15 cellular contexts compared by ENCODE assay signal in genomic region chr11:63879598-63879997, GRCh38. TPM values are rescaled to one million over a fixed set of nuclear protein-coding genes. Genes with fewer than 3 reads are reported as not detected.
A peak's percentile ranks its signal among the peaks of the same experiment; 100 is the strongest.
DNase-seq lines count a peak whose midpoint lies in the region; ATAC-seq and TF ChIP-seq lines count a peak whose summit lies in the region.
"Had no signal": no experiment of that assay in that cellular context is flagged by ENCODE, and none has a peak within 500 bp of the region (broad histone marks: within the 10 kb centered on the region; RNA-seq: fewer than 3 reads in every experiment).

No MANE protein-coding gene starts in this region.

- H3K4me3 ChIP-seq in ACC112 (ENCODE audit: low read depth, low read length) (no peak overlapping the region; the same call in 1 of the 2 replicates), IMR-90 (ENCODE audit: insufficient read depth, low read depth, low read length) (no peak overlapping the region), ectodermal cell (ENCODE audit: insufficient read depth, low read depth, low read length) (no peak overlapping the region), suprapubic skin (no peak overlapping the region)
- H3K4me3 ChIP-seq: BLaER1, HAP-1 had no signal

- peak overlapping the region; percentile 49 for H3K14ac ChIP-seq in IMR-90 (replicated peaks; ENCODE audit: low read depth, low read length)

- H3K27ac ChIP-seq in ACC112 (ENCODE audit: low read depth, low read length): peak overlapping the region; percentile 20
- no peak overlapping the region for H3K27ac ChIP-seq in IMR-90 (ENCODE audit: insufficient read depth, low read length)
- peak overlapping the region; percentile 11 for H3K27ac ChIP-seq in ectodermal cell (ENCODE audit: insufficient read depth, low read depth, low read length, poor library complexity, severe bottlenecking)
- no peak overlapping the region for H3K27ac ChIP-seq in suprapubic skin
- H3K27ac ChIP-seq: BLaER1 had no signal

- H2BK120ac ChIP-seq in IMR-90 (ENCODE audit: low read depth, low read length): no peak overlapping the region

- no peak overlapping the region for H3K18ac ChIP-seq in IMR-90 (ENCODE audit: low read depth, low read length)

- H3K9me3 ChIP-seq in IMR-90 (ENCODE audit: control insufficient read depth, insufficient read depth, low read length) (no peaks in the 10 kb centered on the region), ectodermal cell (ENCODE audit: control insufficient read depth, low read length) (no peaks in the 10 kb centered on the region), suprapubic skin (no peaks in the 10 kb centered on the region)
- H3K9me3 ChIP-seq: BLaER1, HAP-1 had no signal

- H3K23ac ChIP-seq in IMR-90 (ENCODE audit: low read depth, low read length): 0 out of 2 replicates have a peak overlapping the region, but pooled peaks have one; percentile 45

- peaks cover 84% of the 10 kb centered on the region for H4K20me1 ChIP-seq in IMR-90 (ENCODE audit: insufficient read depth, low read length)

- TF ChIP-seq CTCF in IMR-90 (conservative IDR thresholded peaks at IDR 0.05; ENCODE audit: low read depth, low read length) (no peak), suprapubic skin (IDR thresholded peaks at IDR 0.05) (no peak)

- no peak overlapping the region for H4K91ac ChIP-seq in IMR-90 (ENCODE audit: insufficient read depth, low read depth, low read length)

- peak overlapping the region in 5 of 6 donors; percentile 4 to 84 (median 49) for H3K27ac Mint-ChIP-seq in naive B cell

- H3K27me3 ChIP-seq in ACC112 (ENCODE audit: insufficient read depth, low read length) (no peaks in the 10 kb centered on the region), IMR-90 (ENCODE audit: control insufficient read depth, insufficient read depth, low read length) (no peaks in the 10 kb centered on the region), ectodermal cell (ENCODE audit: control insufficient read depth, insufficient read depth, low read length, poor library complexity, severe bottlenecking) (no peaks in the 10 kb centered on the region), suprapubic skin (no peaks in the 10 kb centered on the region)
- H3K27me3 ChIP-seq: BLaER1 had no signal

- dilution Hi-C loops in IMR-90 (cut with HindIII; ENCODE audit: low sequenced_read_pairs, unreplicated experiment): no loop called here

- BruUV-seq in IMR-90 (replicated peaks; lab: Mats Ljungman, UMichigan): no TSS peak

- H3K79me2 ChIP-seq in ACC112 (ENCODE audit: control insufficient read depth, insufficient read depth, low read length, unreplicated experiment): peaks cover 66% of the 10 kb centered on the region

- no peak overlapping the region; the same call in 1 of the 2 replicates for H2AK5ac ChIP-seq in IMR-90 (ENCODE audit: low read depth, low read length)

- peak overlapping the region; percentile 21 for H2AK9ac ChIP-seq in IMR-90 (replicated peaks; ENCODE audit: low read depth, low read length, poor library complexity)

- H3K36me3 Mint-ChIP-seq in naive B cell: no peaks in the 10 kb centered on the region

- H3K36me3 ChIP-seq in ACC112 (ENCODE audit: insufficient read depth, low read length) (no peaks in the 10 kb centered on the region), IMR-90 (ENCODE audit: control insufficient read depth, insufficient read depth, low read length) (peaks cover 4% of the 10 kb centered on the region; the same call in 1 of the 2 replicates), ectodermal cell (ENCODE audit: control insufficient read depth, insufficient read depth, low read length) (no peaks in the 10 kb centered on the region), suprapubic skin (peaks cover 4% of the 10 kb centered on the region)
- H3K36me3 ChIP-seq: HAP-1 had no signal

- H3K9me3 Mint-ChIP-seq in naive B cell: no peaks in the 10 kb centered on the region

- H3K27me3 Mint-ChIP-seq in naive B cell: no peaks in the 10 kb centered on the region

- DNase-seq in IMR-90: no peak
- DNase-seq in naive B cell: no peak
- no peak for DNase-seq in HuH-7 (ENCODE audit: low spot score)
- DNase-seq in COR-L47 (lab: John Stamatoyannopoulos, UW): no peak
- no peak for DNase-seq in NCI-H1092 treated with DMSO at 0.1 percent for 48 hours (lab: John Stamatoyannopoulos, UW)
- no peak for DNase-seq in suprapubic skin (ENCODE audit: low spot score in 2 of 2)
- DNase-seq: NCI-H1105 treated with DMSO at 0.1 percent for 48 hours; NCI-H748 treated with DMSO at 0.1 percent for 48 hours; Right ventricle myocardium superior; stimulated activated CD4-positive, alpha-beta T cell treated with anti-CD3 and anti-CD28 coated beads, Interleukin-2, amount 100 ng/mL, for 48 hours; stimulated activated naive CD4-positive, alpha-beta T cell treated with Interleukin-2 at 50 U/mL for 16 hours had no signal

- no peak overlapping the region for H2AFZ ChIP-seq in ACC112 (ENCODE audit: low read length, unreplicated experiment)
- H2AFZ ChIP-seq in IMR-90 (replicated peaks; ENCODE audit: low read length, poor library complexity): no peak overlapping the region

- no peak overlapping the region for H3K4me3 Mint-ChIP-seq in naive B cell

- ATAC-seq in IMR-90 (ENCODE audit: low read depth): no peak; the same call in 1 of the 2 replicates
- ATAC-seq in naive B cell (ENCODE audit: low read depth in 2 of 2): no peak

- peak overlapping the region; percentile 64 for H3K4me2 ChIP-seq in IMR-90 (ENCODE audit: low read depth, low read length)
- H3K4me2 ChIP-seq: BLaER1 had no signal

- peaks cover 39 to 80% (median 57%) of the 10 kb centered on the region in 3 donors for H3K4me1 Mint-ChIP-seq in naive B cell

- intact Hi-C loops in IMR-90 (cut with micrococcal nuclease): no loop called here

- H2BK15ac ChIP-seq in IMR-90 (ENCODE audit: low read depth, low read length): no peak overlapping the region

- H3K56ac ChIP-seq in IMR-90 (ENCODE audit: extremely low read depth, insufficient read depth, low read length): no peak overlapping the region

- H3K4me1 ChIP-seq in ACC112 (ENCODE audit: control insufficient read depth, insufficient read depth, low read length, unreplicated experiment) (peaks cover 22% of the 10 kb centered on the region), IMR-90 (ENCODE audit: control insufficient read depth, insufficient read depth, low read length) (peaks cover 17% of the 10 kb centered on the region), ectodermal cell (ENCODE audit: control insufficient read depth, insufficient read depth, low read length) (peaks cover 19% of the 10 kb centered on the region), suprapubic skin (peaks cover 65% of the 10 kb centered on the region)
- H3K4me1 ChIP-seq: HAP-1 had no signal

- H3K9me1 ChIP-seq in IMR-90 (ENCODE audit: insufficient read depth, low read length): peaks cover 33% of the 10 kb centered on the region

- peaks cover 66 to 90% of the 10 kb centered on the region in 2 experiments for H3K79me1 ChIP-seq in IMR-90 (ENCODE audit: low read depth in 1 of 2, low read length in 2 of 2)

- no peak overlapping the region for H3K9ac ChIP-seq in IMR-90 (ENCODE audit: low read depth, low read length)
- H3K9ac ChIP-seq: BLaER1 had no signal

- TF ChIP-seq POLR2A in IMR-90 (IDR thresholded peaks at IDR 0.05; ENCODE audit: low read depth, low read length) (no peak), suprapubic skin (IDR thresholded peaks at IDR 0.05) (no peak)

- H4K8ac ChIP-seq in IMR-90 (ENCODE audit: low read depth in 2 of 2, low read length in 2 of 2): no peak overlapping the region

- no peak for TF ChIP-seq RAD21 in IMR-90 (IDR thresholded peaks at IDR 0.05; ENCODE audit: low read length)

- in situ Hi-C loops in IMR-90 (cut with MboI; ENCODE audit: low sequenced_read_pairs): no loop called here

- H4K5ac ChIP-seq in IMR-90 (ENCODE audit: low read depth, low read length): no peak overlapping the region

- H3K4ac ChIP-seq in IMR-90 (ENCODE audit: low read depth, low read length): peak overlapping the region; percentile 40; the same call in 1 of the 2 replicates

- no peak for TF ChIP-seq EP300 in suprapubic skin (IDR thresholded peaks at IDR 0.05)

- CTCF ChIA-PET in IMR-90 (lab: Yijun Ruan, JAX): interaction anchor here (0.6 kb wide), 1 partner anchor 10 kb away, joined by 4 read pairs; no protein-coding TSS in a partner anchor

- H2BK20ac ChIP-seq in IMR-90 (ENCODE audit: low read depth, low read length): no peak overlapping the region

- H2BK5ac ChIP-seq in IMR-90 (ENCODE audit: low read depth, low read length, poor library complexity, severe bottlenecking): peak overlapping the region; percentile 14

- POLR2A ChIA-PET in IMR-90 (lab: Charles Lee; ENCODE audit: unreplicated experiment): interaction anchor here (0.6 kb wide), 1 partner anchor 9 kb away, joined by 16 read pairs; no protein-coding TSS in a partner anchor

RNA-seq across cellular contexts. Expression of gene RCOR2, which starts 37.4 kb away (rescaled TPM):
- 0.56 and 0.90 TPM in 2 replicates for total RNA-seq in IMR-90 (2012; rRNA removed)
- 2.0 and 2.4 TPM in 2 replicates for polyA plus RNA-seq in IMR-90 (2012; rRNA removed)
- polyA plus RNA-seq in IMR-90 (2012; cell fraction: cytosol; rRNA removed): 1.9 and 2.9 TPM in 2 replicates
- 5.0 and 5.7 TPM in 2 replicates for polyA plus RNA-seq in IMR-90 (2012; cell fraction: nucleus; rRNA removed; ENCODE audit: low replicate concordance)
- 109 TPM for polyA plus RNA-seq in ectodermal cell (2013, experiment 1 of 4)
- 133 TPM for polyA plus RNA-seq in ectodermal cell (2013, experiment 2 of 4)
- 98.7 TPM for polyA plus RNA-seq in ectodermal cell (2013, experiment 3 of 4)
- 113 TPM for polyA plus RNA-seq in ectodermal cell (2013, experiment 4 of 4)
- polyA plus RNA-seq in naive B cell (ENCODE audit: low read depth in 6 of 6): not detected
- total RNA-seq in suprapubic skin: under 1 TPM in 2 of 4 donors, not detected in 2; 0.21 to 0.34 TPM

RNA-seq across cellular contexts. Expression of gene MARK2, which starts 40.7 kb away (rescaled TPM):
- total RNA-seq in IMR-90 (2012; rRNA removed) (6.6 and 7.2 TPM in 2 replicates), suprapubic skin (10 to 100 TPM; 66.3 to 78.7 (median 71.8) TPM)
- polyA plus RNA-seq in IMR-90 (2012; rRNA removed) (17.3 and 19.9 TPM in 2 replicates), naive B cell (ENCODE audit: low read depth in 6 of 6) (10 to 100 TPM; 31.0 to 66.8 (median 42.9) TPM)
- polyA plus RNA-seq in IMR-90 (2012; cell fraction: cytosol; rRNA removed): 13.2 and 14.5 TPM in 2 replicates
- polyA plus RNA-seq in IMR-90 (2012; cell fraction: nucleus; rRNA removed; ENCODE audit: low replicate concordance): 17.4 and 22.9 TPM in 2 replicates
- 35.8 TPM for polyA plus RNA-seq in ectodermal cell (2013, experiment 1 of 4)
- polyA plus RNA-seq in ectodermal cell (2013, experiment 2 of 4): 38.6 TPM
- 26.4 TPM for polyA plus RNA-seq in ectodermal cell (2013, experiment 3 of 4)
- 26.1 TPM for polyA plus RNA-seq in ectodermal cell (2013, experiment 4 of 4)

RNA-seq across cellular contexts. Expression of gene NAA40, which starts 59.2 kb away (rescaled TPM):
- 8.9 and 15.2 TPM in 2 replicates for total RNA-seq in IMR-90 (2012; rRNA removed)
- polyA plus RNA-seq in IMR-90 (2012; rRNA removed): 23.1 and 24.7 TPM in 2 replicates
- 10.1 and 11.0 TPM in 2 replicates for polyA plus RNA-seq in IMR-90 (2012; cell fraction: cytosol; rRNA removed)
- 61.6 and 108 TPM in 2 replicates for polyA plus RNA-seq in IMR-90 (2012; cell fraction: nucleus; rRNA removed; ENCODE audit: low replicate concordance)
- 46.4 TPM for polyA plus RNA-seq in ectodermal cell (2013, experiment 1 of 4)
- polyA plus RNA-seq in ectodermal cell (2013, experiment 2 of 4): 46.5 TPM
- 33.9 TPM for polyA plus RNA-seq in ectodermal cell (2013, experiment 3 of 4)
- polyA plus RNA-seq in ectodermal cell (2013, experiment 4 of 4): 39.2 TPM
- polyA plus RNA-seq in naive B cell (ENCODE audit: low read depth in 6 of 6): 10 to 100 TPM in 4 of 6 donors, 1 to 10 TPM in 2; 8.2 to 18.4 (median 11.8) TPM
- 10 to 100 TPM in 1 of 4 donors, 1 to 10 TPM in 3; 5.4 to 19.2 (median 8.2) TPM for total RNA-seq in suprapubic skin

Comparison
In these comparisons a context has a peak if more than half of its experiments do, and no peak if none do; other contexts are left out.
1. H3K27ac ChIP-seq: peak in ACC112 (single experiment) and ectodermal cell (single experiment); none in IMR-90 (single experiment) and suprapubic skin (single experiment).